8 cellular contexts compared by ENCODE assay signal in the genomic region with DNA sequence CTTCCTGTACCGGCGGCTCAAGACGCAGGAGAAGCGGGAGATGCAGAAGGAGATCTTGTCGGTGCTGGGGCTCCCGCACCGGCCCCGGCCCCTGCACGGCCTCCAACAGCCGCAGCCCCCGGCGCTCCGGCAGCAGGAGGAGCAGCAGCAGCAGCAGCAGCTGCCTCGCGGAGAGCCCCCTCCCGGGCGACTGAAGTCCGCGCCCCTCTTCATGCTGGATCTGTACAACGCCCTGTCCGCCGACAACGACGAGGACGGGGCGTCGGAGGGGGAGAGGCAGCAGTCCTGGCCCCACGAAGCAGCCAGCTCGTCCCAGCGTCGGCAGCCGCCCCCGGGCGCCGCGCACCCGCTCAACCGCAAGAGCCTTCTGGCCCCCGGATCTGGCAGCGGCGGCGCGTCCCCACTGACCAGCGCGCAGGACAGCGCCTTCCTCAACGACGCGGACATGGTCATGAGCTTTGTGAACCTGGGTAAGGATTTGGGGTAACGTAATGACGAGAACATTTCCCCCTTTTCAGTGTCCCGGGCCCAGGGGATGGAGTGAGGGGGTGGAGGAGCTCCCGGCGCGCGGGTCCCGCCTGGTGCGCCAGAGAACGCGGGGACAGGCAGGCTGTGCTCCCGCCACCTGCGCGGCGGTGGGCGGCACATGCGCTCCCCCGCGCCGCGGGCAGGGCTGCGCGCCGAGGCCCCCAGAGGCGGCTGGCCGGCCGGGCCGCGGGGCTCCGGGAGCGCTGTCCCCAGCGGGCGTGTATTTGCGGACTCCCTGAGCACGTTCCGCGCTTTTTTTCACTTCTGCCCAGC. TPM values are rescaled to one million over a fixed set of nuclear protein-coding genes. Genes with fewer than 3 reads are reported as not detected.
DNase-seq lines count a peak whose midpoint lies in the region; ATAC-seq and TF ChIP-seq lines count a peak whose summit lies in the region.

No MANE protein-coding gene starts in this region.

- H3K9me3 ChIP-seq in spleen: no peaks in the 10 kb centered on the region

- 1 to 3% (median 1%) methylated on average over 31 to 86 of the region's 86 CpGs; no CpG with 5 or more reads in 1 of the 5 donors for WGBS in spleen, 5 donors

- H3K4me1 ChIP-seq in spleen: peaks cover 25 to 69% (median 47%) of the 10 kb centered on the region in 6 donors

- intact Hi-C loops in spleen (cut with DNase I; ENCODE audit: low total_unique reads): no loop called here

- no peak for TF ChIP-seq CTCF in spleen (IDR thresholded peaks at IDR 0.05 in 8 of 11, conservative IDR thresholded peaks at IDR 0.05 in 3 of 11)

- peak overlapping the region; percentile 33 to 83 (median 68) for H3K4me3 ChIP-seq in spleen

- no peak overlapping the region for H3K27ac ChIP-seq in spleen

- TF ChIP-seq POLR2A in spleen (IDR thresholded peaks at IDR 0.05): no peak

- ATAC-seq in GM21723 (IDR thresholded peaks at IDR 0.05; ENCODE audit: unreplicated experiment) (peak; percentile 6), esophagus mucosa (no peak)

- H3K36me3 ChIP-seq in spleen: no peaks in the 10 kb centered on the region

- H3K27me3 ChIP-seq in spleen (replicated peaks in 1 of 7): peaks cover 4 to 99% (median 67%) of the 10 kb centered on the region in 7 donors

- DNase-seq in COLO668 (lab: John Stamatoyannopoulos, UW; ENCODE audit: unreplicated experiment): peak; percentile 45
- DNase-seq in activated CD8-positive, alpha-beta memory T cell treated with anti-CD3 and anti-CD28 coated beads, Interleukin-2, amount 50 U/mL, for 48 hours: peak; percentile 56
- DNase-seq in hepatic stellate cell (ENCODE audit: low spot score): peak; percentile 29
- peak; percentile 77 for DNase-seq in spleen
- no peak for DNase-seq in NCI-H128 (lab: John Stamatoyannopoulos, UW; ENCODE audit: unreplicated experiment)
- DNase-seq in amniotic stem cell (lab: John Stamatoyannopoulos, UW): no peak

RNA-seq across cellular contexts. Expression of gene BMP6, which starts 1.5 kb away (rescaled TPM):
- total RNA-seq in spleen (1 to 10 TPM; 2.5 to 6.9 (median 5.9) TPM), esophagus mucosa (0.60 TPM)
- under 1 TPM; 0.58 to 0.80 (median 0.65) TPM for polyA plus RNA-seq in spleen

Comparison
In these comparisons a context has a peak if more than half of its experiments do, and no peak if none do; other contexts are left out.
1. DNase-seq: peak in COLO668 (single experiment), activated CD8-positive, alpha-beta memory T cell treated with anti-CD3 and anti-CD28 coated beads, Interleukin-2, amount 50 U/mL, for 48 hours (single experiment), hepatic stellate cell (single experiment) and spleen (single experiment); none in NCI-H128 (single experiment) and amniotic stem cell (single experiment).